Comparison of ENCODE assay signal across 29 cellular contexts in genomic region chr15:78574944-78575343, GRCh38.
"Had no signal": no experiment of that assay in that cellular context is flagged by ENCODE, and none has a peak within 500 bp of the region (broad histone marks: within the 10 kb centered on the region; RNA-seq: fewer than 3 reads in every experiment).

No MANE protein-coding gene starts in this region.

- H3K4me3 ChIP-seq: ascending aorta, breast epithelium, cardiac muscle cell, colonic mucosa had no signal

- H3K9me3 ChIP-seq: ascending aorta, breast epithelium, colonic mucosa had no signal

- H3K36me3 ChIP-seq: ascending aorta, breast epithelium, cardiac muscle cell, colonic mucosa had no signal

- FAIRE-seq: frontal cortex, TTC549 had no signal

- H3K4me1 ChIP-seq: ascending aorta, breast epithelium, colonic mucosa had no signal

- ATAC-seq: activated naive CD4-positive, alpha-beta T cell treated with anti-CD3 and anti-CD28 coated beads, Interleukin-2, amount 50 U/mL, for 72 hours; activated T-cell treated with anti-CD3 and anti-CD28 coated beads, Interleukin-2, amount 50 U/mL, for 72 hours; esophagus mucosa; WTC11 had no signal

- DNase-seq: activated CD4-positive, alpha-beta memory T cell treated with anti-CD3 and anti-CD28 coated beads, Interleukin-2, amount 10 ng/mL, durations not matched to agents 7 days and 5 days; activated CD4-positive, alpha-beta T cell treated with anti-CD3 and anti-CD28 coated beads for 1 hour; activated CD4-positive, alpha-beta T cell treated with anti-CD3 and anti-CD28 coated beads for 4 hours; activated CD4-positive, alpha-beta T cell treated with anti-CD3 and anti-CD28 coated beads, Interleukin-2, amount 10 ng/mL, durations not matched to agents 7 days and 5 days; activated CD4-positive, alpha-beta T cell treated with anti-CD3 and anti-CD28 coated beads, Interleukin-2, amount 50 U/mL, for 4 hours; activated CD8-positive, alpha-beta memory T cell treated with anti-CD3 and anti-CD28 coated beads, Interleukin-2, amount 50 U/mL, for 48 hours; activated gamma-delta T cell; activated naive CD4-positive, alpha-beta T cell; activated naive CD4-positive, alpha-beta T cell treated with anti-CD3 and anti-CD28 coated beads, Interleukin-2, amount 10 ng/mL, durations not matched to agents 7 days and 5 days; activated naive CD8-positive, alpha-beta T cell treated with anti-CD3 and anti-CD28 coated beads, Interleukin-2, amount 10 ng/mL, durations not matched to agents 7 days and 5 days; activated T-cell treated with anti-CD3 and anti-CD28 coated beads for 4 hours; activated T-cell treated with anti-CD3 and anti-CD28 coated beads, Interleukin-2, amount 50 U/mL, for 24 hours; activated T-cell treated with anti-CD3 and anti-CD28 coated beads, Interleukin-2, amount 50 U/mL, for 72 hours; central memory CD4-positive, alpha-beta T cell; cerebellar nuclear complex; colonic mucosa; effector CD8-positive, alpha-beta T cell; foreskin fibroblast; head of caudate nucleus; T-helper 2 cell had no signal

- H3K27ac ChIP-seq: ascending aorta, breast epithelium, cardiac muscle cell, colonic mucosa, VCaP had no signal

- H3K27me3 ChIP-seq: ascending aorta, breast epithelium, cardiac muscle cell, colonic mucosa had no signal
